9 cellular contexts compared by ENCODE assay signal in the genomic region with DNA sequence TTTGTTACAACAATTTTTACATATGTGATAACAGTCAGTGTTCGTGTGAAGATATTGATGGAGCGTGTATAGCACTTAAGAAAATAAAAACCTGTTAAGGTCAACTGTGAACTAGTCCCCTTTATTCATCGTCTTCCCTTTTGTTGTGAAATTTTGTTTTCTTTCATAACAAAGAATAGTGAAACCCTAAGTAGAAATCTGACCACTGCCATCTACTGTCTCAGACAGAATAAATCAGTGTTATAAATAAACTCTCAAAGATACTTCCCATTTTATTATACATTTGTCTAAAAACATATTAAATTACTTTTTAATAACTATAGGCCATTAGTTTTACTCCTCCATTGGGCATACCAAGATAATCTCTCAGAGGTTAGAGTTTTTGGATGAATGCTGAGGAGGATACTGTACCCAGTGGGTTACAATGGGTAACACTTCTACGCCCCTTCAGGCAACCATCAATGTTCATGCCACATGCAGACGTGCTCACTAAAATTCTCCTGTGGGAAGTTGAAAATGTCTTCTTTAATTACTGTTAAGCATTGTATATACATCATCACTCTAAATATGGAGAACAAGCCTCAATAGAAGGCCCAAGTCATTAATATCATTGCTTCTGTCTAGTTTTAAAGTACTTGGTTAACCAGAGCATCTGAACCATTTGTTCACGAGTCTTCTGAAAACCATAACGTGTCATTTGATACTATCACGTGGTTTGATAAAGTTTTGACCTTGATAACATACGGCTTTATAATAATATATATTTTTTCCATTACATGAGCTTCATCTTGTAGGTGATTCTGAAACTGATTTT.
DNase-seq lines count a peak whose midpoint lies in the region; ATAC-seq and TF ChIP-seq lines count a peak whose summit lies in the region.
"Had no signal": no experiment of that assay in that cellular context is flagged by ENCODE, and none has a peak within 500 bp of the region (broad histone marks: within the 10 kb centered on the region; RNA-seq: fewer than 3 reads in every experiment).

No MANE protein-coding gene starts in this region.

- peak; percentile 42 for TF ChIP-seq CTCF in DOHH2 (IDR thresholded peaks at IDR 0.05; ENCODE audit: low read depth, low read length, poor library complexity, severe bottlenecking)
- TF ChIP-seq CTCF in choroid plexus epithelial cell (conservative IDR thresholded peaks at IDR 0.05; ENCODE audit: low read depth, low read length), result no peak
- TF ChIP-seq CTCF in psoas muscle (IDR thresholded peaks at IDR 0.05), result no peak

- 77 to 85% (median 81%) methylated on average over 9 of the region's 9 CpGs for WGBS in psoas muscle, 3 donors

- intact Hi-C loops in psoas muscle (cut with DNase I), result no loop called here

- H3K4me3 ChIP-seq in DOHH2 (ENCODE audit: low read length) (peak overlapping the region; percentile 53), choroid plexus epithelial cell (ENCODE audit: low read depth, low read length) (no peak overlapping the region), psoas muscle (no peak overlapping the region)

- no peaks in the 10 kb centered on the region for H3K9me2 ChIP-seq in DOHH2 (replicated peaks; ENCODE audit: control insufficient read depth, low read length)

- H3K4me2 ChIP-seq in DOHH2 (ENCODE audit: low read length), result peak overlapping the region; percentile 94

- ATAC-seq in GM21381 (IDR thresholded peaks at IDR 0.05; ENCODE audit: unreplicated experiment), result peak; percentile 27
- peak; percentile 39 for ATAC-seq in HG03342 (IDR thresholded peaks at IDR 0.05; ENCODE audit: unreplicated experiment)
- ATAC-seq in psoas muscle, result no peak

- H3K36me3 ChIP-seq in DOHH2 (ENCODE audit: control insufficient read depth, low read length) (0 out of 2 replicates have a peak, but pooled peaks cover 4% of the 10 kb centered on the region), psoas muscle (ENCODE audit: insufficient read depth in 1 of 2, low read depth in 1 of 2) (no peaks in the 10 kb centered on the region)

- DNase-seq in choroid plexus epithelial cell (ENCODE audit: low read depth) (peak; percentile 23), psoas muscle (no peak), NCI-H2196 treated with DMSO at 0.1 percent for 48 hours (lab: John Stamatoyannopoulos, UW; ENCODE audit: unreplicated experiment) (no peak), SKM-1 (lab: John Stamatoyannopoulos, UW; ENCODE audit: unreplicated experiment) (no peak)
- DNase-seq in central memory CD4-positive, alpha-beta T cell, result no peak
- DNase-seq: stimulated activated CD4-positive, alpha-beta T cell treated with anti-CD3 and anti-CD28 coated beads, Interleukin-4, amount 100 ng/mL, for 24 hours had no signal

- H3K4me1 ChIP-seq in DOHH2 (ENCODE audit: control insufficient read depth, low read length) (peaks cover 94% of the 10 kb centered on the region), psoas muscle (no peaks in the 10 kb centered on the region)

- no peaks in the 10 kb centered on the region for H3K27me3 ChIP-seq in DOHH2 (ENCODE audit: control insufficient read depth, low read length)
- no peaks in the 10 kb centered on the region for H3K27me3 ChIP-seq in psoas muscle (ENCODE audit: insufficient read depth in 3 of 3, low read length in 2 of 3)

- H4K20me1 ChIP-seq in DOHH2 (ENCODE audit: control insufficient read depth, insufficient read depth, low read depth, low read length), result no peaks in the 10 kb centered on the region

- H3K79me2 ChIP-seq in DOHH2 (ENCODE audit: control insufficient read depth, low read length), result no peaks in the 10 kb centered on the region

- peak overlapping the region; percentile 96 for H3K27ac ChIP-seq in DOHH2 (ENCODE audit: low read depth, low read length)
- H3K27ac ChIP-seq in psoas muscle, result no peak overlapping the region

- H3F3A ChIP-seq in DOHH2 (ENCODE audit: control insufficient read depth, insufficient read depth), result peaks cover 49% of the 10 kb centered on the region

- H3K9me3 ChIP-seq in DOHH2 (ENCODE audit: control insufficient read depth, insufficient read depth, low read length) (no peaks in the 10 kb centered on the region), psoas muscle (no peaks in the 10 kb centered on the region)

Comparison
In these comparisons a context has a peak if more than half of its experiments do, and no peak if none do; other contexts are left out.
1. ATAC-seq: peak in GM21381 (single experiment) and HG03342 (single experiment); none in psoas muscle (0 of 4).